19 cellular contexts compared by ENCODE assay signal in the genomic region with DNA sequence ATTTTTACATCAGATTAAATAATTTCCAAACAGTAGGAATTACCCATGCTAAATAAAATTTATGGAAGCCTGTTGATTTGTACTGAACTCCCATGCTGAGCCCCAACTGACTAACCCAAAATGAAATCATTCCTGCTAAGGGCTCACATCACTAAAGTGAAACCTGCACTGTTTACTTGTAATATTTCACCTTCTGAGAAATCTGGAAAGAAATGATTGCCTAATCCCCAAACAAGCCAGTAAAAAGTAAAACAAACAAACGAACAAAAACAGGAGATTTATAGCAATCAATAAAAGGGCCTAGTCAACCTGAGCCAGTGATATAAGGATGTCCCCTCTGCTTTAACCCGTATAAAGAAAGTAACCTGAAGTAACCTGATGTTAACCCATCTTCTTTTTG.
"Had no signal": no experiment of that assay in that cellular context is flagged by ENCODE, and none has a peak within 500 bp of the region (broad histone marks: within the 10 kb centered on the region; RNA-seq: fewer than 3 reads in every experiment).

No MANE protein-coding gene starts in this region.

- H3K9me3 ChIP-seq: SK-N-SH had no signal

- H3K36me3 ChIP-seq: WERI-Rb-1 had no signal

- FAIRE-seq: colon had no signal

- DNase-seq: activated CD4-positive, alpha-beta memory T cell treated with anti-CD3 and anti-CD28 coated beads, Interleukin-2, amount 10 ng/mL, durations not matched to agents 7 days and 5 days; activated CD4-positive, alpha-beta T cell treated with anti-CD3 and anti-CD28 coated beads for 36 hours; activated CD4-positive, alpha-beta T cell treated with anti-CD3 and anti-CD28 coated beads, Interleukin-2, amount 50 U/mL, for 1 hour; activated gamma-delta T cell treated with Interleukin-2 at 50 U/mL for 16 hours; activated naive CD4-positive, alpha-beta T cell treated with anti-CD3 and anti-CD28 coated beads, Interleukin-2, amount 10 ng/mL, durations not matched to agents 7 days and 5 days; activated naive CD8-positive, alpha-beta T cell treated with anti-CD3 and anti-CD28 coated beads for 36 hours; activated T-cell treated with anti-CD3 and anti-CD28 coated beads for 4 hours; activated T-cell treated with anti-CD3 and anti-CD28 coated beads, Interleukin-2, amount 50 U/mL, for 72 hours; NCI-H1105 treated with DMSO at 0.1 percent for 48 hours; NCI-H1694; NCI-H2029; NCI-H510A treated with DMSO at 0.1 percent for 48 hours; NCI-H69; RPMI8226; SK-N-SH; T-helper 1 cell had no signal

- H3K27ac ChIP-seq: KMS-11 had no signal
